Comparison of ENCODE assay signal across 22 cellular contexts in the genomic region with DNA sequence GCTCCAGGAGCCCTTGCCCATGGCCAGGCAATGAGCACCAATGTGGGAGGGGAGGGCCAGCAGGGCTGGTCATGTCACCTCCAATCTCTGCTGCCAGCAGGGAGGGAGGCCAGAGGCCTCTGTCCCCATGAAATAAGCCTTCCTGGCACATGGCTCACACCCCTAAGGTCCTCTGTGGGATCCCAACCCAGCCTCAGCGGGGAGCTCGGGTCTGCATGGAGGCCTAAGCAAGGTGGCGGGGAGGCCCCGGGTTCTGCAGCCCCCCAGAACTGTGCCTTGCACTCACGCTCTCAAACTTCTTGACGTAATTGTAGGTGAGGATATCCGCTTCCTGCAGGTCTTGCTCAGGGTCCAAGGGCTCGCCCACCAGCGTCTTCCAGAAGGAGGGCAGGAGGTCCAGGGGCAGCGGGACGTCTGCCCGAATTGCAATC. TPM values are rescaled to one million over a fixed set of nuclear protein-coding genes. Genes with fewer than 3 reads are reported as not detected.
A peak's percentile ranks its signal among the peaks of the same experiment; 100 is the strongest.
DNase-seq lines count a peak whose midpoint lies in the region; ATAC-seq, FAIRE-seq and TF ChIP-seq lines count a peak whose summit lies in the region.
"Had no signal": no experiment of that assay in that cellular context is flagged by ENCODE, and none has a peak within 500 bp of the region (broad histone marks: within the 10 kb centered on the region; RNA-seq: fewer than 3 reads in every experiment).

No MANE protein-coding gene starts in this region.

- H2BK20ac ChIP-seq in H1 (ENCODE audit: low read length): no peak overlapping the region

- DNase-seq in T-helper 2 cell treated with Interferon-gamma antibody and Interleukin-4, amounts not matched to agents 5 μg/mL and 100 μg/mL, for 36 hours (ENCODE audit: low spot score): no peak
- DNase-seq in T-helper 2 cell (no peak), D341Med (ENCODE audit: low spot score) (peak; percentile 26), H1 (ENCODE audit: low read depth in 1 of 2, low spot score in 2 of 2) (no peak), spleen (peak; percentile 64), Ammon's horn (ENCODE audit: low spot score) (no peak)
- DNase-seq: Calu3, DMS53, EL, HFFc6, MV-4-11, NCI-H1694 treated with DMSO at 0.1 percent for 48 hours, NCI-H774 had no signal

- no peaks in the 10 kb centered on the region for H3K9me3 Mint-ChIP-seq in T-helper 2 cell treated with Interferon-gamma antibody and Interleukin-4, amounts not matched to agents 5 μg/mL and 100 μg/mL, for 36 hours
- H3K9me3 Mint-ChIP-seq: CD4-positive, alpha-beta T cell; HFFc6 had no signal

- H3K4me3 ChIP-seq in H1 (ENCODE audit: extremely low read depth in 1 of 4, insufficient read depth in 2 of 4, low read depth in 3 of 4, low read length in 4 of 4) (no peak overlapping the region), spleen (no peak overlapping the region)

- POLR2A ChIA-PET in H1 (lab: Charles Lee; ENCODE audit: partially characterized antibody): no interaction called here

- no peak overlapping the region for H2AFZ ChIP-seq in H1 (ENCODE audit: low read length)

- no peaks in the 10 kb centered on the region; a peak in 2 of 8 replicates for H3K36me3 ChIP-seq in H1 (ENCODE audit: control insufficient read depth in 2 of 4, insufficient read depth in 4 of 4, low read length in 3 of 4)
- H3K36me3 ChIP-seq in spleen: peaks cover 0 to 93% (median 52%) of the 10 kb centered on the region in 6 donors

- H2BK12ac ChIP-seq in H1 (ENCODE audit: low read depth, low read length): no peak overlapping the region

- no peaks in the 10 kb centered on the region; the same call in 1 of the 2 replicates for H3K79me1 ChIP-seq in H1 (ENCODE audit: low read depth, low read length)

- no peak overlapping the region for H3K4me2 ChIP-seq in H1 (ENCODE audit: insufficient read depth in 1 of 2, low read depth in 2 of 2, low read length in 2 of 2)
- H3K4me2 ChIP-seq: KMS-11 had no signal

- H2BK5ac ChIP-seq in H1 (ENCODE audit: low read depth, low read length): no peak overlapping the region

- no peak overlapping the region for H2BK120ac ChIP-seq in H1 (replicated peaks; ENCODE audit: low read depth, low read length)

- H3K4ac ChIP-seq in H1 (replicated peaks; ENCODE audit: insufficient read length, low read depth, low read length): no peak overlapping the region

- TF ChIP-seq CTCF in H1 (IDR thresholded peaks at IDR 0.05; ENCODE audit: control extremely low read depth in 1 of 3, insufficient read depth in 1 of 3, low read depth in 1 of 3, low read length in 3 of 3) (no peak), spleen (IDR thresholded peaks at IDR 0.05 in 8 of 11, conservative IDR thresholded peaks at IDR 0.05 in 3 of 11) (no peak)

- no peaks in the 10 kb centered on the region for H3K23me2 ChIP-seq in H1 (ENCODE audit: low read depth, low read length)

- H2AK5ac ChIP-seq in H1 (ENCODE audit: low read depth, low read length): no peak overlapping the region

- H4K91ac ChIP-seq in H1 (replicated peaks; ENCODE audit: insufficient read length, low read length): no peak overlapping the region

- TF ChIP-seq RAD21 in H1 (IDR thresholded peaks at IDR 0.05 in 1 of 2, conservative IDR thresholded peaks at IDR 0.05 in 1 of 2; ENCODE audit: low read depth in 2 of 2, low read length in 2 of 2): no peak

- no peak overlapping the region for H3K27ac ChIP-seq in H1 (ENCODE audit: low read depth, low read length)
- H3K27ac ChIP-seq in spleen: no peak overlapping the region
- H3K27ac ChIP-seq: 22Rv1, KMS-11 had no signal

- H3K27me3 ChIP-seq in H1 (replicated peaks in 1 of 4; ENCODE audit: control insufficient read depth in 3 of 4, extremely low read depth in 1 of 4, insufficient read depth in 3 of 4, low read length in 3 of 4): no peaks in the 10 kb centered on the region
- H3K27me3 ChIP-seq in spleen (replicated peaks in 1 of 7): no peaks in the 10 kb centered on the region

- peak overlapping the region; percentile 72 for H4K8ac ChIP-seq in H1 (ENCODE audit: extremely low read depth, insufficient read depth, low read length)

- no peak overlapping the region for H4K5ac ChIP-seq in H1 (ENCODE audit: insufficient read length, low read depth, low read length)

- no peak for FAIRE-seq in H1 (lab: Jason Lieb, UNC)
- FAIRE-seq: GM12891, GM18507, H54, RCC 7860 had no signal

- H2BK15ac ChIP-seq in H1 (ENCODE audit: low read length): no peak overlapping the region

- 92% methylated on average over 12 of the region's 12 CpGs; no CpG with 5 or more reads in 1 of the 2 experiments for WGBS in H1 (ENCODE audit: extremely low coverage in 1 of 2, insufficient coverage in 1 of 2, insufficient read length in 1 of 2, insufficient replicate concordance in 2 of 2, low coverage in 1 of 2, low lambda C conversion rate in 2 of 2, missing lambda C conversion rate in 1 of 2), 2 experiments
- 92 to 100% (median 95%) methylated on average over 8 to 12 of the region's 12 CpGs for WGBS in spleen, 5 donors

- H3K36me3 Mint-ChIP-seq in T-helper 2 cell treated with Interferon-gamma antibody and Interleukin-4, amounts not matched to agents 5 μg/mL and 100 μg/mL, for 36 hours (ENCODE audit: low read depth): peaks cover 4% of the 10 kb centered on the region

- no peak for TF ChIP-seq POLR2A in H1 (IDR thresholded peaks at IDR 0.05; ENCODE audit: control extremely low read depth in 1 of 2, low read depth in 2 of 2, low read length in 2 of 2)
- TF ChIP-seq POLR2A in spleen (IDR thresholded peaks at IDR 0.05): no peak

- ATAC-seq in HG03108 (IDR thresholded peaks at IDR 0.05; ENCODE audit: unreplicated experiment): no peak
- ATAC-seq in GM21526 (IDR thresholded peaks at IDR 0.05; ENCODE audit: low FRiP score, unreplicated experiment): no peak

- no peak overlapping the region for H3K14ac ChIP-seq in H1 (ENCODE audit: insufficient read length)

- no peak overlapping the region for H3K23ac ChIP-seq in H1 (ENCODE audit: insufficient read length)

- intact Hi-C loops in spleen (cut with DNase I; ENCODE audit: low total_unique reads): no loop called here

- H3K79me2 ChIP-seq in H1 (ENCODE audit: control insufficient read depth in 1 of 2, insufficient read depth in 2 of 2, low read length in 2 of 2): no peaks in the 10 kb centered on the region

- peak overlapping the region; percentile 26 for H3K27ac Mint-ChIP-seq in T-helper 2 cell treated with Interferon-gamma antibody and Interleukin-4, amounts not matched to agents 5 μg/mL and 100 μg/mL, for 36 hours
- H3K27ac Mint-ChIP-seq: CD4-positive, alpha-beta T cell; HFFc6 had no signal

- H3K56ac ChIP-seq in H1 (replicated peaks; ENCODE audit: insufficient read length, low read depth, low read length): no peak overlapping the region

- CTCF ChIA-PET in H1 (lab: Charles Lee; ENCODE audit: partially characterized antibody): interaction anchor here (0.6 to 1.2 kb wide), 4 partner anchors 29 to 521 kb away, joined by 3 to 5 read pairs (median 4); no protein-coding TSS in a partner anchor

- H3K9ac ChIP-seq in H1 (replicated peaks in 1 of 4; ENCODE audit: extremely low read depth in 1 of 4, low read depth in 3 of 4, low read length in 3 of 4): no peak overlapping the region
- H3K9ac ChIP-seq: KMS-11 had no signal

- no peaks in the 10 kb centered on the region for H4K20me1 ChIP-seq in H1 (replicated peaks in 1 of 2; ENCODE audit: control insufficient read depth in 1 of 2, insufficient read depth in 2 of 2, low read length in 2 of 2)

- no peak overlapping the region for H3K4me3 Mint-ChIP-seq in T-helper 2 cell treated with Interferon-gamma antibody and Interleukin-4, amounts not matched to agents 5 μg/mL and 100 μg/mL, for 36 hours
- H3K4me3 Mint-ChIP-seq: CD4-positive, alpha-beta T cell; HFFc6 had no signal

- no peaks in the 10 kb centered on the region for H3K4me1 Mint-ChIP-seq in T-helper 2 cell treated with Interferon-gamma antibody and Interleukin-4, amounts not matched to agents 5 μg/mL and 100 μg/mL, for 36 hours (ENCODE audit: low read depth)

- no peaks in the 10 kb centered on the region; a peak in 1 of 7 replicates for H3K4me1 ChIP-seq in H1 (replicated peaks in 1 of 4; ENCODE audit: control insufficient read depth in 3 of 4, insufficient read depth in 4 of 4, low read length in 3 of 4)
- peaks cover 0 to 11% (median 0%) of the 10 kb centered on the region in 6 donors for H3K4me1 ChIP-seq in spleen

- H3K27me3 Mint-ChIP-seq in T-helper 2 cell treated with Interferon-gamma antibody and Interleukin-4, amounts not matched to agents 5 μg/mL and 100 μg/mL, for 36 hours (ENCODE audit: low read depth): no peaks in the 10 kb centered on the region
- H3K27me3 Mint-ChIP-seq: CD4-positive, alpha-beta T cell had no signal

- TF ChIP-seq EP300 in H1 (IDR thresholded peaks at IDR 0.05; ENCODE audit: borderline replicate concordance in 1 of 2, low read depth in 2 of 2, low read length in 2 of 2): no peak

- H3K9me3 ChIP-seq in H1 (ENCODE audit: insufficient read depth in 2 of 2, low read depth in 1 of 2, low read length in 1 of 2) (no peaks in the 10 kb centered on the region), spleen (no peaks in the 10 kb centered on the region)

- H3K18ac ChIP-seq in H1 (ENCODE audit: extremely low read depth, low read length): no peak overlapping the region

TF ChIP-seq in H1, 55 proteins besides CTCF, POLR2A, EP300 and RAD21 (continues in another document):
- TF ChIP-seq BRCA1 (IDR thresholded peaks at IDR 0.05; ENCODE audit: low read depth, low read length) (no peak), FOSL1 (IDR thresholded peaks at IDR 0.05; ENCODE audit: insufficient read depth, low read depth, low read length) (no peak)

RNA-seq across cellular contexts. Expression of a gene that starts 41.7 kb away (rescaled TPM):
- total RNA-seq in H1 (2021; fragmentation: NEBNext Ultra II Directional; extraction: Animal tissue kit (Norgen Biotek cat#: 25700)): 33.1 and 36.3 TPM in 2 replicates
- polyA plus RNA-seq in H1 (2011; rRNA removed) (16.1 and 18.1 TPM in 2 replicates), spleen (10 to 100 TPM; 18.6 to 31.2 (median 19.2) TPM)
- polyA plus RNA-seq in H1 (2011; cell fraction: cytosol; rRNA removed): 24.2 TPM
- polyA plus RNA-seq in H1 (2011; cell fraction: nucleus; rRNA removed): 20.6 TPM
- 28.4 to 33.5 TPM (median 31.0 TPM) in 4 replicates for polyA plus RNA-seq in H1 (2012, experiment 1 of 2)
- polyA plus RNA-seq in H1 (2012, experiment 2 of 2): 25.2 TPM
- polyA plus RNA-seq in H1 (2013, experiment 1 of 2): 17.9 TPM
- 16.1 TPM for polyA plus RNA-seq in H1 (2013, experiment 2 of 2)
- polyA minus RNA-seq in H1 (2011; rRNA and poly(A)+ RNA removed): 28.5 and 32.7 TPM in 2 replicates
- polyA minus RNA-seq in H1 (2011; cell fraction: cytosol; rRNA and poly(A)+ RNA removed): 10.0 TPM
- polyA minus RNA-seq in H1 (2011; cell fraction: nucleus; rRNA and poly(A)+ RNA removed): 11.2 TPM
- total RNA-seq in spleen: 10 to 100 TPM; 47.3 to 63.4 (median 54.8) TPM

RNA-seq across cellular contexts. Expression of a gene that starts 58.5 kb away (rescaled TPM):
- total RNA-seq in H1 (2021; fragmentation: NEBNext Ultra II Directional; extraction: Animal tissue kit (Norgen Biotek cat#: 25700)): 53.4 and 60.3 TPM in 2 replicates
- 7.8 and 10.8 TPM in 2 replicates for polyA plus RNA-seq in H1 (2011; rRNA removed)
- 12.5 TPM for polyA plus RNA-seq in H1 (2011; cell fraction: cytosol; rRNA removed)
- 16.0 TPM for polyA plus RNA-seq in H1 (2011; cell fraction: nucleus; rRNA removed)
- 14.9 to 27.3 TPM (median 18.9 TPM) in 4 replicates for polyA plus RNA-seq in H1 (2012, experiment 1 of 2)
- 1.5 TPM for polyA plus RNA-seq in H1 (2012, experiment 2 of 2)
- polyA plus RNA-seq in H1 (2013, experiment 1 of 2): 35.0 TPM
- polyA plus RNA-seq in H1 (2013, experiment 2 of 2): 39.9 TPM
- polyA minus RNA-seq in H1 (2011; rRNA and poly(A)+ RNA removed): 69.8 and 95.8 TPM in 2 replicates
- polyA minus RNA-seq in H1 (2011; cell fraction: cytosol; rRNA and poly(A)+ RNA removed): 23.3 TPM
- 38.6 TPM for polyA minus RNA-seq in H1 (2011; cell fraction: nucleus; rRNA and poly(A)+ RNA removed)
- total RNA-seq in spleen: 10 to 100 TPM; 25.6 to 40.3 (median 29.8) TPM
- polyA plus RNA-seq in spleen: 1 to 10 TPM; 4.3 to 5.9 (median 5.3) TPM

Comparison
In these comparisons a context has a peak if more than half of its experiments do, and no peak if none do; other contexts are left out.
1. DNase-seq: peak in D341Med (single experiment) and spleen (single experiment); none in T-helper 2 cell treated with Interferon-gamma antibody and Interleukin-4, amounts not matched to agents 5 μg/mL and 100 μg/mL, for 36 hours (single experiment), T-helper 2 cell (0 of 5), H1 (0 of 2) and Ammon's horn (single experiment).